ENCODE assay signal across 8 cellular contexts in genomic region chr18:42028232-42028832, GRCh38.
DNase-seq lines count a peak whose midpoint lies in the region; ATAC-seq, FAIRE-seq and TF ChIP-seq lines count a peak whose summit lies in the region.

No MANE protein-coding gene starts in this region.

- ATAC-seq in K562 (peak; percentile 59; the same call in 2 of the 3 replicates), HG02571 (IDR thresholded peaks at IDR 0.05; ENCODE audit: unreplicated experiment) (no peak)

- WGBS in K562 (ENCODE audit: insufficient coverage, low coverage, missing lambda C conversion rate) = 43% methylated on average over 6 of the region's 6 CpGs
- WGBS in tibial nerve, 2 donors = 46 to 49% methylated on average over 6 of the region's 6 CpGs
- 47 to 50% (median 50%) methylated on average over 6 of the region's 6 CpGs for whole genome bisulfite sequencing in ovary, 3 donors

- TF ChIP-seq EP300 in K562 (IDR thresholded peaks at IDR 0.05; ENCODE audit: low read length) = no peak
- no peak for TF ChIP-seq EP300 in tibial nerve (IDR thresholded peaks at IDR 0.05)
- TF ChIP-seq EP300 in ovary (IDR thresholded peaks at IDR 0.05) = no peak

- TF ChIP-seq POLR2A in K562 (conservative IDR thresholded peaks at IDR 0.05) (no peak), tibial nerve (IDR thresholded peaks at IDR 0.05) (no peak), ovary (IDR thresholded peaks at IDR 0.05) (no peak)

- in situ Hi-C loops in K562 (cut with MboI) = no loop called here

- DNase-seq in AG20443 (ENCODE audit: low spot score) (peak; percentile 71), K562 (ENCODE audit: extremely low read depth in 1 of 4, low spot score in 3 of 4) (peak; percentile 14 to 32 (median 24)), kidney tubule cell (ENCODE audit: low spot score) (peak; percentile 46), tibial nerve (ENCODE audit: low spot score in 2 of 2) (no peak), ovary (no peak)

- H2AFZ ChIP-seq in OCI-LY3 (ENCODE audit: low read depth, low read length) (no peak overlapping the region), K562 (ENCODE audit: low read depth, low read length) (no peak overlapping the region)

- CTCF ChIA-PET in K562 (lab: Yijun Ruan, JAX; ENCODE audit: low intra/inter-chr PET ratio) = no interaction called here

- POLR2A ChIA-PET in K562 (lab: Yijun Ruan, JAX) = interaction anchor here (0.9 to 1.0 kb wide), 2 partner anchors 10 to 62 kb away, joined by 4 to 5 read pairs; no protein-coding TSS in a partner anchor

- H3K27me3 ChIP-seq in OCI-LY3 (ENCODE audit: low read depth, low read length) (no peaks in the 10 kb centered on the region), K562 (ENCODE audit: control insufficient read depth in 2 of 2, insufficient read depth in 2 of 2, low read length in 2 of 2) (no peaks in the 10 kb centered on the region), tibial nerve (no peaks in the 10 kb centered on the region), ovary (no peaks in the 10 kb centered on the region)

- H3K9me3 ChIP-seq in OCI-LY3 (ENCODE audit: insufficient read depth, low read length) = no peaks in the 10 kb centered on the region
- no peaks in the 10 kb centered on the region for H3K9me3 ChIP-seq in K562 (replicated peaks; ENCODE audit: control insufficient read depth, insufficient read depth, low read depth, low read length)
- no peaks in the 10 kb centered on the region for H3K9me3 ChIP-seq in tibial nerve
- H3K9me3 ChIP-seq in ovary = no peaks in the 10 kb centered on the region

- H3K27ac ChIP-seq in OCI-LY3 (ENCODE audit: low read length) (no peak overlapping the region), K562 (ENCODE audit: extremely low read depth, low read depth, low read length) (no peak overlapping the region), tibial nerve (no peak overlapping the region), ovary (no peak overlapping the region)

- H3K4me2 ChIP-seq in OCI-LY3 (ENCODE audit: low read length) (peak overlapping the region; percentile 3; the same call in 1 of the 2 replicates), K562 (ENCODE audit: insufficient read depth, low read length) (no peak overlapping the region)

- H3K4me1 ChIP-seq in OCI-LY3 (ENCODE audit: low read length) (peaks cover 43% of the 10 kb centered on the region), K562 (replicated peaks in 1 of 2; ENCODE audit: control insufficient read depth in 2 of 2, insufficient read depth in 2 of 2, low read length in 2 of 2) (no peaks in the 10 kb centered on the region), tibial nerve (no peaks in the 10 kb centered on the region), ovary (ENCODE audit: insufficient read depth) (no peaks in the 10 kb centered on the region)

- peak in 1 of 2 experiments; percentile 12; a peak in 1 of 4 replicates for TF ChIP-seq RAD21 in K562 (CRISPR knock-in tag; conservative IDR thresholded peaks at IDR 0.05 in 1 of 2, IDR thresholded peaks at IDR 0.05 in 1 of 2)

- TF ChIP-seq CTCF in GM12873 (IDR thresholded peaks at IDR 0.05; ENCODE audit: insufficient read depth, low read depth, low read length, missing control alignments) (peak; percentile 73), OCI-LY3 (IDR thresholded peaks at IDR 0.05; ENCODE audit: low read depth, low read length) (peak; percentile 98), K562 (IDR thresholded peaks at IDR 0.05 in 2 of 3, conservative IDR thresholded peaks at IDR 0.05 in 1 of 3; ENCODE audit: insufficient read depth in 2 of 3, low read depth in 1 of 3, low read length in 3 of 3) (peak; percentile 38 to 63 (median 57); a peak in 5 of 6 replicates), tibial nerve (IDR thresholded peaks at IDR 0.05) (peak in 4 of 5 experiments; percentile 28 to 70 (median 68)), ovary (IDR thresholded peaks at IDR 0.05) (peak in 1 of 3 donors; percentile 44)

- no peak overlapping the region for H3K4me3 ChIP-seq in OCI-LY3 (ENCODE audit: low read length)
- no peak overlapping the region for H3K4me3 ChIP-seq in K562
- H3K4me3 ChIP-seq in tibial nerve = no peak overlapping the region
- H3K4me3 ChIP-seq in ovary = no peak overlapping the region

- peak; percentile 66 for FAIRE-seq in K562 (lab: Jason Lieb, UNC)

- peaks cover 37% of the 10 kb centered on the region for H3K36me3 ChIP-seq in OCI-LY3 (replicated peaks; ENCODE audit: low read depth, low read length)
- peaks cover 7% of the 10 kb centered on the region; the same call in 1 of the 3 replicates for H3K36me3 ChIP-seq in K562 (ENCODE audit: control insufficient read depth, insufficient read depth, low read length)
- peaks cover 0 to 47% (median 0%) of the 10 kb centered on the region in 3 donors for H3K36me3 ChIP-seq in tibial nerve
- H3K36me3 ChIP-seq in ovary = no peaks in the 10 kb centered on the region

- H3K9ac ChIP-seq in OCI-LY3 (ENCODE audit: low read length) (no peak overlapping the region), K562 (ENCODE audit: insufficient read depth in 1 of 2, low read depth in 2 of 2, low read length in 2 of 2) (no peak overlapping the region; a peak in 1 of 4 replicates)

- BruUV-seq in K562 (replicated peaks; lab: Mats Ljungman, UMichigan) = no TSS peak

- H3K9me1 ChIP-seq in K562 (ENCODE audit: control insufficient read depth, insufficient read depth, low read length) = no peaks in the 10 kb centered on the region

- H4K20me1 ChIP-seq in OCI-LY3 (ENCODE audit: insufficient read depth, low read length) (peaks cover 25% of the 10 kb centered on the region), K562 (replicated peaks; ENCODE audit: control insufficient read depth, insufficient read depth, low read length) (no peaks in the 10 kb centered on the region)

- intact Hi-C loops in K562 (cut with micrococcal nuclease) = no loop called here
- intact Hi-C loops in ovary (cut with DNase I) = no loop called here

- H3K79me2 ChIP-seq in OCI-LY3 (ENCODE audit: low read length) = no peaks in the 10 kb centered on the region
- H3K79me2 ChIP-seq in K562 (ENCODE audit: control insufficient read depth, insufficient read depth, low read length) = no peaks in the 10 kb centered on the region

TF ChIP-seq in K562, 482 proteins besides CTCF, POLR2A, EP300 and RAD21:
- TF ChIP-seq ELF4 (CRISPR knock-in tag; IDR thresholded peaks at IDR 0.05) (no peak), FOXP4 (CRISPR knock-in tag; IDR thresholded peaks at IDR 0.05; ENCODE audit: borderline replicate concordance) (no peak), SIN3B (IDR thresholded peaks at IDR 0.05; ENCODE audit: low read depth) (no peak), ZNF778 (CRISPR knock-in tag; IDR thresholded peaks at IDR 0.05) (no peak), SMARCB1 (IDR thresholded peaks at IDR 0.05; ENCODE audit: insufficient read length, low read depth) (no peak), ZC3H11A (IDR thresholded peaks at IDR 0.05; ENCODE audit: low read depth, low read length) (no peak), DNMT1 (IDR thresholded peaks at IDR 0.05) (no peak), U2AF2 (optimal IDR thresholded peaks at IDR 0.05; ENCODE audit: low read depth, low read length) (no peak)

Comparison
In these comparisons a context has a peak if more than half of its experiments do, and no peak if none do; other contexts are left out.
1. DNase-seq: peak in AG20443 (single experiment), K562 (4 of 4) and kidney tubule cell (single experiment); none in tibial nerve (0 of 2) and ovary (0 of 5).